Comparison of ENCODE assay signal across 1 cellular context in the genomic region with DNA sequence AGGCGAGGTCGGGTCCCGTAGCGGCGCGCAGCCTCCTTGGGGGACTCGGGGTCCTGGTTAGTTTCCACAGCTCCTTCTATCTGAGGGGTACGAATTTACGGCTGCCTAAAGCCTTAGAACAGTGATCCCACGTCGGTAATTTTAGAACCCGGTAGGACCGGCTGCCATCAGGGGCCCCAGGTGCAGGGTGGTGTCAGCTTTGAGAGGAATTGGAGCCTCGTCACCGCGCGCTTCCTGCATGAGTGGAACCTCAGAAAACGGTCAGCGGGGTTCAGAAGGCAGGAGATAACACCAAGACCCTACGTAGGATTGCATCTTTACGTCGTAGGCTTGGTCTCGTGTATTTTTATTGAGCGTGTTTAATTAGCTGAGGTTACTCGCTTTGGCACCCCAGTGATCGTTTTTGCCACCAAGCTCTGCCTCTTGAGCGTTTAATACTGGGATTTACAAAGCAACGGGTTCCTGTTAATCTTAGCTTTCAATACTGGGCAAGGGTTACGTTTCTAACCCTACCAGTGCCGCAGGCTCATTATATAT.
TF ChIP-seq lines count a peak whose summit lies in the region.

No MANE protein-coding gene starts in this region.

TF ChIP-seq in K562, 482 proteins besides CTCF, POLR2A, EP300 and RAD21 (continued from another document):
- no peak for TF ChIP-seq ZNF583 (CRISPR knock-in tag; IDR thresholded peaks at IDR 0.05)
- TF ChIP-seq FOS (IDR thresholded peaks at IDR 0.05; ENCODE audit: extremely low read depth, insufficient read length): no peak
TF ChIP-seq in K562: peak in this region for 74.
